13 cellular contexts compared by ENCODE assay signal in the genomic region with DNA sequence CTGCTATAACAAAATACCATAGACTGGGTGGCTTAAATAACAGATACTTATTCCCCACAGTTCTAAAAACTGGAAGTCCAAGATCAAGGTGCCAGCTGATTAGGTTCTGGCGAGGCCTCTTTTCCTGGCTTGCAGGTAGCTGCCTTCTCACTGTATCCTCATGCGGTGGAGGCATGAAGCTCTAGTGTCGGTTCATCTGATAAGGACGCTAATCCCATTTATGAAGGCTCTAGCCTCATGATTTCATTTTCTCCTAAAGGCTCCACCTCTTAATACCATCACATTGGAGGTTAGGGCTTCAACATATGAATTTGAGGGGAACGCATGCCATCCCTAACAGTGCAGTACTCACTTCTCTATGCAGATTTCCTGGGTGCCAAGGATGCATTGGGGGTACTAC.
"Had no signal": no experiment of that assay in that cellular context is flagged by ENCODE, and none has a peak within 500 bp of the region (broad histone marks: within the 10 kb centered on the region; RNA-seq: fewer than 3 reads in every experiment).

No MANE protein-coding gene starts in this region.

- H3K4me3 ChIP-seq: body of pancreas, esophagus squamous epithelium, right atrium auricular region, transverse colon, uterus had no signal

- H3K4me3 Mint-ChIP-seq: activated CD4-positive, alpha-beta memory T cell treated with anti-CD3 and anti-CD28 coated beads for 36 hours; activated naive CD4-positive, alpha-beta T cell treated with anti-CD3 and anti-CD28 coated beads for 36 hours; effector memory CD8-positive, alpha-beta T cell; naive thymus-derived CD8-positive, alpha-beta T cell had no signal

- H3K27me3 ChIP-seq: body of pancreas, right atrium auricular region, transverse colon, uterus had no signal

- H3K27ac ChIP-seq: esophagus squamous epithelium, right atrium auricular region, transverse colon, uterus had no signal

- H3K9me3 ChIP-seq: body of pancreas, esophagus squamous epithelium, right atrium auricular region, transverse colon, uterus had no signal

- H3K9me3 Mint-ChIP-seq: activated naive CD4-positive, alpha-beta T cell treated with anti-CD3 and anti-CD28 coated beads for 36 hours; effector memory CD8-positive, alpha-beta T cell had no signal

- H3K27ac Mint-ChIP-seq: activated CD4-positive, alpha-beta memory T cell treated with anti-CD3 and anti-CD28 coated beads for 36 hours; activated naive CD4-positive, alpha-beta T cell treated with anti-CD3 and anti-CD28 coated beads for 36 hours; effector memory CD8-positive, alpha-beta T cell had no signal

- H3K27me3 Mint-ChIP-seq: activated CD4-positive, alpha-beta memory T cell treated with anti-CD3 and anti-CD28 coated beads for 36 hours; effector memory CD8-positive, alpha-beta T cell had no signal

- H3K4me1 ChIP-seq: body of pancreas, transverse colon, uterus had no signal

- H3K36me3 ChIP-seq: esophagus squamous epithelium, right atrium auricular region, transverse colon, uterus had no signal

- DNase-seq: activated CD4-positive, alpha-beta memory T cell treated with anti-CD3 and anti-CD28 coated beads for 36 hours; activated CD4-positive, CD25-positive, alpha-beta regulatory T cell treated with anti-CD3 and anti-CD28 coated beads, Interleukin-2, amount 50 U/mL, for 72 hours; activated naive CD4-positive, alpha-beta T cell treated with anti-CD3 and anti-CD28 coated beads for 36 hours; body of pancreas; effector memory CD8-positive, alpha-beta T cell; esophagus squamous epithelium; left ventricle myocardium superior; naive thymus-derived CD8-positive, alpha-beta T cell; stimulated activated CD4-positive, alpha-beta T cell treated with anti-CD3 and anti-CD28 coated beads, Interleukin-2, amount 100 ng/mL, for 24 hours; stimulated activated naive CD4-positive, alpha-beta T cell treated with Interleukin-2 at 50 U/mL for 16 hours; transverse colon; uterus had no signal
